In the genomic region with DNA sequence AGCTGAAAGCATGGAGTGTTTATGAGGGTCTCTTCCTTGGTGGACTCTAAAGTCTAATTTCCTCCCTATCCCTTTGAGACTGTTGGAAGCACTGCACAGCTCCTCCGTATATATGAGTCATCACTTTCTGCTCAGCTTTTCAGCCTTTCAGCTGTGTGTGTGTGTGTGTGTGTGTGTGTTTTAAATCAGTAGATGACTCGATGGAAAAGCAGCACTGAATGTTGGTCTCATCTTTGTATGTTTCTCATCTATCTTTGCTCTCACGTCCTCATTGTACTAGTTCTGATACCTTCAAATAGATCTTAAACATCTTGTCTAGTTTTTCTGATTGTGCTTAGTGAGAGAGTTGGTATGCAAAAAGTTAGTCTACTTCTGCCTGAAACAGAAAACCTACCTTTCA, we compare ENCODE assay signal across 11 cellular contexts.
DNase-seq lines count a peak whose midpoint lies in the region; ATAC-seq, FAIRE-seq and TF ChIP-seq lines count a peak whose summit lies in the region.
"Had no signal": no experiment of that assay in that cellular context is flagged by ENCODE, and none has a peak within 500 bp of the region (broad histone marks: within the 10 kb centered on the region; RNA-seq: fewer than 3 reads in every experiment).

No MANE protein-coding gene starts in this region.

- H3K4me3 ChIP-seq in GM12878: no peak overlapping the region
- no peak overlapping the region for H3K4me3 ChIP-seq in mesenchymal stem cell (ENCODE audit: insufficient read depth in 1 of 2, low read depth in 1 of 2, low read length in 2 of 2)
- H3K4me3 ChIP-seq: psoas muscle, thoracic aorta had no signal

- in situ Hi-C loops in GM12878 (cut with MboI): no loop called here

- RAD21 ChIA-PET in GM12878 (lab: Charles Lee; ENCODE audit: unreplicated experiment): interaction anchor here (1.6 kb wide), 1 partner anchor 11 kb away, joined by 8 read pairs; no protein-coding TSS in a partner anchor

- no peak overlapping the region for H2BK5ac ChIP-seq in mesenchymal stem cell (ENCODE audit: low read depth, low read length, poor library complexity, severe bottlenecking)

- FAIRE-seq in GM12878 (lab: Jason Lieb, UNC): no peak

- no peak for TF ChIP-seq CTCF in HFFc6 (IDR thresholded peaks at IDR 0.05)
- TF ChIP-seq CTCF in GM12878 (IDR thresholded peaks at IDR 0.05 in 2 of 3, conservative IDR thresholded peaks at IDR 0.05 in 1 of 3; ENCODE audit: control insufficient read depth in 2 of 3, extremely low read depth in 1 of 3, insufficient read depth in 1 of 3, low read depth in 3 of 3, low read length in 3 of 3): no peak

- peaks cover 2% of the 10 kb centered on the region; the same call in 2 of the 3 replicates for H3K9me3 ChIP-seq in GM12878 (replicated peaks; ENCODE audit: control insufficient read depth, insufficient read depth, low read length)
- no peaks in the 10 kb centered on the region for H3K9me3 ChIP-seq in mesenchymal stem cell (ENCODE audit: control insufficient read depth, low read length)
- H3K9me3 ChIP-seq: psoas muscle, thoracic aorta had no signal

- no peaks in the 10 kb centered on the region for H3K79me2 ChIP-seq in GM12878 (ENCODE audit: control insufficient read depth, insufficient read depth, low read length)

- no peaks in the 10 kb centered on the region; the same call in 1 of the 2 replicates for H3K36me3 Mint-ChIP-seq in HFFc6 (ENCODE audit: low read depth)

- no peak overlapping the region for H2BK120ac ChIP-seq in mesenchymal stem cell (ENCODE audit: low read depth, low read length)

- CTCF ChIA-PET in GM12878 (lab: Yijun Ruan, JAX): interaction anchor here (0.6 to 5.2 kb wide), 2 partner anchors 12 to 206 kb away, joined by 3 to 26 read pairs; no protein-coding TSS in a partner anchor

- H3K14ac ChIP-seq in mesenchymal stem cell (ENCODE audit: low read length in 2 of 2): no peak overlapping the region

- H3K4me1 Mint-ChIP-seq in HFFc6 (ENCODE audit: low read depth): peaks cover 24% of the 10 kb centered on the region

- TF ChIP-seq EP300 in GM12878 (IDR thresholded peaks at IDR 0.05; ENCODE audit: borderline replicate concordance in 1 of 2, control insufficient read depth in 1 of 2, low read depth in 2 of 2, low read length in 2 of 2): no peak

- H3K27ac Mint-ChIP-seq in HFFc6: peak overlapping the region; percentile 77

- DNase-seq in COLO829 (ENCODE audit: low spot score) (peak; percentile 76), HFFc6 (peak; percentile 58), GM12878 (ENCODE audit: low read depth, low spot score) (no peak), mesenchymal stem cell (peak; percentile 81), NCI-H2081 (lab: John Stamatoyannopoulos, UW) (no peak), activated T-cell treated with anti-CD3 and anti-CD28 coated beads for 4 hours (no peak)
- DNase-seq: NCI-H526, psoas muscle had no signal

- no peak for TF ChIP-seq POLR2A in GM12878 (IDR thresholded peaks at IDR 0.05; ENCODE audit: low read depth, low read length)

- no peaks in the 10 kb centered on the region for H3K79me1 ChIP-seq in mesenchymal stem cell (replicated peaks; ENCODE audit: low read length, poor library complexity, severe bottlenecking)

- no TSS peak for BruUV-seq in GM12878 (replicated peaks; lab: Mats Ljungman, UMichigan)

- H3K9me3 Mint-ChIP-seq in HFFc6: no peaks in the 10 kb centered on the region

- H3K4me2 ChIP-seq in GM12878 (ENCODE audit: control insufficient read depth, insufficient read depth) (peak overlapping the region; percentile 47; the same call in 1 of the 2 replicates), mesenchymal stem cell (ENCODE audit: low read length, poor library complexity, severe bottlenecking) (no peak overlapping the region)

- H3K27me3 ChIP-seq in GM12878 (replicated peaks in 1 of 2; ENCODE audit: control insufficient read depth in 2 of 2, insufficient read depth in 2 of 2, low read length in 1 of 2): no peaks in the 10 kb centered on the region
- peaks cover 0 to 7% of the 10 kb centered on the region in 2 experiments for H3K27me3 ChIP-seq in mesenchymal stem cell (ENCODE audit: control insufficient read depth in 1 of 2, insufficient read depth in 1 of 2, low read length in 2 of 2)

- no peaks in the 10 kb centered on the region for H4K20me1 ChIP-seq in GM12878 (ENCODE audit: control insufficient read depth, insufficient read depth)

- no peak overlapping the region for H2BK15ac ChIP-seq in mesenchymal stem cell (ENCODE audit: low read depth, poor library complexity, severe bottlenecking)

- SMC1A ChIA-PET in GM12878 (lab: Charles Lee; ENCODE audit: uncharacterized antibody, unreplicated experiment): interaction anchor here (2.7 kb wide), 1 partner anchor 12 kb away, joined by 13 read pairs; no protein-coding TSS in a partner anchor

- H3K4me3 Mint-ChIP-seq in HFFc6: peak overlapping the region; percentile 74

- H2AK5ac ChIP-seq in mesenchymal stem cell (ENCODE audit: low read length, severe bottlenecking): no peak overlapping the region

- POLR2A ChIA-PET in GM12878 (lab: Charles Lee): no interaction called here

- TF ChIP-seq RAD21 in GM12878 (IDR thresholded peaks at IDR 0.05; ENCODE audit: insufficient read depth, low read depth, low read length): no peak

- peak; percentile 57 for ATAC-seq in GM12878
- ATAC-seq in GM21526 (IDR thresholded peaks at IDR 0.05; ENCODE audit: low FRiP score, unreplicated experiment): no peak
- no peak for ATAC-seq in GM18511 (IDR thresholded peaks at IDR 0.05; ENCODE audit: unreplicated experiment)

- H3K9ac ChIP-seq in GM12878 (ENCODE audit: control insufficient read depth, insufficient read depth, low read length): no peak overlapping the region
- H3K9ac ChIP-seq in mesenchymal stem cell (ENCODE audit: low read length): peak overlapping the region; percentile 23

- no peak overlapping the region for H3K4ac ChIP-seq in mesenchymal stem cell (ENCODE audit: low read depth in 1 of 2, low read length in 2 of 2)

- H3K27me3 Mint-ChIP-seq in HFFc6 (ENCODE audit: insufficient read depth): no peaks in the 10 kb centered on the region

- H3K36me3 ChIP-seq in GM12878 (ENCODE audit: control insufficient read depth in 2 of 2, insufficient read depth in 2 of 2, low read length in 1 of 2) (no peaks in the 10 kb centered on the region), mesenchymal stem cell (ENCODE audit: control insufficient read depth in 1 of 2, insufficient read depth in 2 of 2, low read depth in 1 of 2, low read length in 2 of 2) (no peaks in the 10 kb centered on the region)
- H3K36me3 ChIP-seq: thoracic aorta had no signal

- no peak overlapping the region for H4K91ac ChIP-seq in mesenchymal stem cell (ENCODE audit: low read length)

- peak overlapping the region; percentile 43 for H3K27ac ChIP-seq in GM12878 (ENCODE audit: control insufficient read depth, insufficient read depth)
- no peak overlapping the region for H3K27ac ChIP-seq in mesenchymal stem cell (ENCODE audit: low read length, poor library complexity, severe bottlenecking)
- H3K27ac ChIP-seq: psoas muscle, thoracic aorta had no signal

- H3K23ac ChIP-seq in mesenchymal stem cell (ENCODE audit: low read length in 2 of 2): no peak overlapping the region

- no peak overlapping the region for H4K8ac ChIP-seq in mesenchymal stem cell (ENCODE audit: low read length)

- intact Hi-C loops in GM12878 (cut with micrococcal nuclease; ENCODE audit: unreplicated experiment): no loop called here

- H3K4me1 ChIP-seq in GM12878 (ENCODE audit: control insufficient read depth, insufficient read depth, low read length): peaks cover 13% of the 10 kb centered on the region
- H3K4me1 ChIP-seq in mesenchymal stem cell (ENCODE audit: control insufficient read depth, insufficient read depth, low read depth, low read length): no peaks in the 10 kb centered on the region
- H3K4me1 ChIP-seq: psoas muscle had no signal

- H2AFZ ChIP-seq in GM12878 (ENCODE audit: control insufficient read depth, low read depth, low read length) (peak overlapping the region; percentile 29), mesenchymal stem cell (ENCODE audit: low read depth, low read length) (no peak overlapping the region)

- H3K18ac ChIP-seq in mesenchymal stem cell (ENCODE audit: low read depth in 1 of 2, low read length in 2 of 2): no peak overlapping the region

- no peak overlapping the region for H2BK12ac ChIP-seq in mesenchymal stem cell (ENCODE audit: low read length in 2 of 2)

- 24% methylated on average over 3 of the region's 3 CpGs for WGBS in GM12878 (ENCODE audit: insufficient coverage, insufficient replicate concordance, low lambda C conversion rate, missing lambda C conversion rate)
- no CpG with 5 or more reads among the region's 3 CpGs for WGBS in mesenchymal stem cell

TF ChIP-seq in GM12878, 131 proteins besides CTCF, POLR2A, EP300 and RAD21:
- TF ChIP-seq ZBTB40 (IDR thresholded peaks at IDR 0.05; ENCODE audit: borderline replicate concordance): no peak
- 0 out of 2 replicates have a peak, but pooled peaks have one; percentile 19 for TF ChIP-seq JUNB (IDR thresholded peaks at IDR 0.05)
- TF ChIP-seq HDAC2 (IDR thresholded peaks at IDR 0.05): no peak
- TF ChIP-seq TAF1 (IDR thresholded peaks at IDR 0.05; ENCODE audit: borderline replicate concordance, low read depth, low read length): no peak
- TF ChIP-seq NFIC (IDR thresholded peaks at IDR 0.05; ENCODE audit: low read depth, low read length): no peak

Comparison
In these comparisons a context has a peak if more than half of its experiments do, and no peak if none do; other contexts are left out.
1. DNase-seq: peak in COLO829 (single experiment), HFFc6 (single experiment) and mesenchymal stem cell (single experiment); none in GM12878 (single experiment), NCI-H2081 (0 of 2) and activated T-cell treated with anti-CD3 and anti-CD28 coated beads for 4 hours (single experiment).